In the genomic region with DNA sequence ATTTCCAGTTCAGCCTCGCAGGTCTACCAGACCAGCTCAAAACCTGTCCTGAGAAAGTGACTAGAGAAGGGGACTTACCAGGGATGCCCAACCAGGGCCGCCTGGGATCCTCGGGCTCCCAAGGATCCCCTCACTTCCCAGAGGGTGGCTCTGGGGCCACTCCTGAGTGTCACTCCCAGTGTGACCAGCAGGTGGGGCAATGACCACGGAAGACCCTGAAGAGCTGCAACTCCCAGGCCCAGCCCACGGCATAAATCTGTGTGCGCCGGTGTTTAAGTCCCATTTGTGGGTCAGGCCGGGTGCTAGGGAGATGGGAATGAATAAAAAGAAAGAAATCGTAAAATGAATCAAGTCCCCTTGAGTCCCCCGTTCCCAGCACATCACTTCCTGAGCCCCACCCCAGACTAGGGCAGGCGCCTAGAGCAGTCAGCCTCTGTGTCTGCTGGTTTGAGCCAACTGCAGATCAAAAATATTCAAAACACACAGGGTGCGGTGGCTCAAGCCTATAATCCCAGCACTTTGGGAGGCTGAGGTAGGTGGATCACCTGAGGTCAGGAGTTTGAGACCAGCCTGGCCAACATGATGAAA, we compare ENCODE assay signal across 8 cellular contexts. TPM values are rescaled to one million over a fixed set of nuclear protein-coding genes. Genes with fewer than 3 reads are reported as not detected.
DNase-seq lines count a peak whose midpoint lies in the region; ATAC-seq, FAIRE-seq and TF ChIP-seq lines count a peak whose summit lies in the region.

No MANE protein-coding gene starts in this region.

- peak; percentile 51 for DNase-seq in DMS153 (lab: John Stamatoyannopoulos, UW)
- peak; percentile 85 for DNase-seq in HTR-8/SVneo (ENCODE audit: insufficient read length, low spot score)
- peak; percentile 70 for DNase-seq in activated T-cell treated with anti-CD3 and anti-CD28 coated beads for 24 hours (ENCODE audit: low read depth)
- peak; percentile 97 for DNase-seq in esophagus muscularis mucosa (ENCODE audit: extremely low spot score)
- DNase-seq in stimulated activated naive CD8-positive, alpha-beta T cell treated with anti-CD3 and anti-CD28 coated beads, Interleukin-15, amount 100 ng/mL, for 72 hours, result peak; percentile 78 to 81

- H3K27me3 ChIP-seq in OCI-LY3 (ENCODE audit: low read depth, low read length) (no peaks in the 10 kb centered on the region), esophagus muscularis mucosa (no peaks in the 10 kb centered on the region)

- H3K9me3 ChIP-seq in OCI-LY3 (ENCODE audit: insufficient read depth, low read length) (no peaks in the 10 kb centered on the region), esophagus muscularis mucosa (no peaks in the 10 kb centered on the region)

- intact Hi-C loops in esophagus muscularis mucosa (cut with DNase I), result loop anchor here (1.0 kb wide), 1 partner anchor 48 kb away; no protein-coding TSS in a partner anchor

- no peak for TF ChIP-seq POLR2A in esophagus muscularis mucosa (IDR thresholded peaks at IDR 0.05; ENCODE audit: low read depth)

- H3K27me3 Mint-ChIP-seq in nephron (ENCODE audit: low read depth), result peaks cover 4% of the 10 kb centered on the region
- H3K27me3 Mint-ChIP-seq in stimulated activated naive CD8-positive, alpha-beta T cell treated with anti-CD3 and anti-CD28 coated beads, Interleukin-15, amount 100 ng/mL, for 72 hours, result no peaks in the 10 kb centered on the region

- peak overlapping the region in 2 of 3 experiments; percentile 19 to 48 for H3K4me3 Mint-ChIP-seq in nephron
- peak overlapping the region; percentile 46 to 80 for H3K4me3 Mint-ChIP-seq in stimulated activated naive CD8-positive, alpha-beta T cell treated with anti-CD3 and anti-CD28 coated beads, Interleukin-15, amount 100 ng/mL, for 72 hours

- TF ChIP-seq EP300 in esophagus muscularis mucosa (IDR thresholded peaks at IDR 0.05), result no peak

- WGBS in esophagus muscularis mucosa, result 8% methylated on average over 12 of the region's 12 CpGs

- H3K79me2 ChIP-seq in OCI-LY3 (ENCODE audit: low read length), result no peaks in the 10 kb centered on the region

- peak; percentile 63 for FAIRE-seq in HTR-8/SVneo (lab: Jason Lieb, UNC)

- H2AFZ ChIP-seq in OCI-LY3 (ENCODE audit: low read depth, low read length), result no peak overlapping the region

- H3K4me2 ChIP-seq in OCI-LY3 (ENCODE audit: low read length), result peak overlapping the region; percentile 57

- H3K4me3 ChIP-seq in OCI-LY3 (ENCODE audit: low read length) (no peak overlapping the region), esophagus muscularis mucosa (no peak overlapping the region)

- peak overlapping the region; percentile 21; the same call in 1 of the 2 replicates for H3K9ac ChIP-seq in OCI-LY3 (ENCODE audit: low read length)

- peak; percentile 37 for ATAC-seq in stimulated activated naive CD8-positive, alpha-beta T cell treated with anti-CD3 and anti-CD28 coated beads, Interleukin-15, amount 100 ng/mL, for 72 hours
- no peak for ATAC-seq in HG02840 (IDR thresholded peaks at IDR 0.05; ENCODE audit: low FRiP score, unreplicated experiment)

- peaks cover 11% of the 10 kb centered on the region for H3K36me3 Mint-ChIP-seq in nephron (ENCODE audit: low read depth)

- no peaks in the 10 kb centered on the region for H3K9me3 Mint-ChIP-seq in nephron
- no peaks in the 10 kb centered on the region for H3K9me3 Mint-ChIP-seq in stimulated activated naive CD8-positive, alpha-beta T cell treated with anti-CD3 and anti-CD28 coated beads, Interleukin-15, amount 100 ng/mL, for 72 hours

- no peak overlapping the region; the same call in 1 of the 2 replicates for H3K27ac ChIP-seq in OCI-LY3 (ENCODE audit: low read length)
- peak overlapping the region in 1 of 4 donors; percentile 23 for H3K27ac ChIP-seq in esophagus muscularis mucosa (replicated peaks in 1 of 4)

- H3K4me1 Mint-ChIP-seq in nephron, result peaks cover 12% of the 10 kb centered on the region
- H3K4me1 Mint-ChIP-seq in stimulated activated naive CD8-positive, alpha-beta T cell treated with anti-CD3 and anti-CD28 coated beads, Interleukin-15, amount 100 ng/mL, for 72 hours, result peaks cover 88% of the 10 kb centered on the region

- peak; percentile 96 for TF ChIP-seq CTCF in OCI-LY3 (IDR thresholded peaks at IDR 0.05; ENCODE audit: low read depth, low read length)
- peak; percentile 92 to 97 (median 93) for TF ChIP-seq CTCF in esophagus muscularis mucosa (IDR thresholded peaks at IDR 0.05)
- peak; percentile 87 to 94 (median 90) for TF ChIP-seq CTCF in nephron (IDR thresholded peaks at IDR 0.05; ENCODE audit: unreplicated experiment in 3 of 3)

- peak overlapping the region; percentile 50 to 95 (median 65) for H3K27ac Mint-ChIP-seq in nephron
- H3K27ac Mint-ChIP-seq in stimulated activated naive CD8-positive, alpha-beta T cell treated with anti-CD3 and anti-CD28 coated beads, Interleukin-15, amount 100 ng/mL, for 72 hours, result peak overlapping the region in 1 of 2 donors; percentile 94

- H4K20me1 ChIP-seq in OCI-LY3 (ENCODE audit: insufficient read depth, low read length), result no peaks in the 10 kb centered on the region

- H3K4me1 ChIP-seq in OCI-LY3 (ENCODE audit: low read length) (peaks cover 57% of the 10 kb centered on the region), esophagus muscularis mucosa (peaks cover 26 to 40% (median 36%) of the 10 kb centered on the region in 4 donors)

- H3K36me3 ChIP-seq in OCI-LY3 (replicated peaks; ENCODE audit: low read depth, low read length), result peaks cover 22% of the 10 kb centered on the region
- H3K36me3 ChIP-seq in esophagus muscularis mucosa, result peaks cover 12 to 19% (median 15%) of the 10 kb centered on the region in 4 donors

RNA-seq across cellular contexts. Expression of gene PTGIR, which starts 10.7 kb away (rescaled TPM):
- 1 to 10 TPM; 5.9 to 9.1 (median 7.1) TPM for total RNA-seq in esophagus muscularis mucosa

RNA-seq across cellular contexts. Expression of gene CALM3, which starts 13.1 kb away (rescaled TPM):
- 100 to 1,000 TPM; 114 to 155 (median 129) TPM for total RNA-seq in esophagus muscularis mucosa

RNA-seq across cellular contexts. Expression of gene GNG8, which starts 21.8 kb away (rescaled TPM):
- not detected for total RNA-seq in esophagus muscularis mucosa

RNA-seq across cellular contexts. Expression of gene DACT3, which starts 46.8 kb away (rescaled TPM):
- total RNA-seq in esophagus muscularis mucosa, result 100 to 1,000 TPM in 1 of 4 donors, 10 to 100 TPM in 3; 46.7 to 119 (median 65.1) TPM
